25 cellular contexts compared by ENCODE assay signal in the genomic region with DNA sequence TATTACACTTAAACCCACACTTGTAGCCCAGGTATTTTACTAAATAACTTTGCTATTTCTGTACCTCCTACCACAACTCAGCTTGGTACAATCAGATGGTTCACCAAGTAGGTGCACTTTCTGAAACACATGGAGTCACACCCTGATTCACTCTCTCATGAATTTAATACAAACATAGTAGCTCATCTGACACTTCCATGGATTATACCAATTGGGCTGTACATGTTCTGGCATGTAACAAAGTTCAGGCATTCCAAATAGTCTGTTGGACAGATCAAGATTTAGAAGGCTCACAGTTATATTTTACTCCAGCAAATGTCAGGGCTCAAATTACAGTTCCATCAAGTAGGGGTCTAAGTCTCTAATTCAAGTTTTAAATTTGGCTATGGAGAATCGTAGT.
"Had no signal": no experiment of that assay in that cellular context is flagged by ENCODE, and none has a peak within 500 bp of the region (broad histone marks: within the 10 kb centered on the region; RNA-seq: fewer than 3 reads in every experiment).

No MANE protein-coding gene starts in this region.

- H3K9me3 Mint-ChIP-seq: activated CD8-positive, alpha-beta T cell treated with anti-CD3 and anti-CD28 coated beads for 36 hours; activated naive CD4-positive, alpha-beta T cell treated with anti-CD3 and anti-CD28 coated beads, Interleukin-2, amount 50 U/mL, for 24 hours; activated T-helper 2 cell treated with anti-CD3 and anti-CD28 coated beads, Interferon-gamma antibody, Interleukin-2, Interleukin-4, amounts not matched to agents 10 μg/mL and 5 μg/mL and 100 μg/mL, durations not matched to agents 14 hours and 24 hours and 36 hours; stimulated activated memory B cell treated with anti-CD40 and anti-IgM and Interleukin-4, amounts not matched to agents 10 μg/mL and 1 μg/mL and 100 μg/mL, for 72 hours; T-helper 2 cell treated with Interferon-gamma antibody and Interleukin-4, amounts not matched to agents 5 μg/mL and 100 μg/mL, for 36 hours; type B pancreatic cell had no signal

- H3K27me3 ChIP-seq: gastrocnemius medialis, hepatocyte, right lobe of liver had no signal

- H3K4me1 ChIP-seq: esophagus squamous epithelium, gastrocnemius medialis, right lobe of liver had no signal

- H3K9me3 ChIP-seq: esophagus squamous epithelium, gastrocnemius medialis, right lobe of liver had no signal

- H3K36me3 ChIP-seq: esophagus squamous epithelium, gastrocnemius medialis, right lobe of liver had no signal

- H3K36me3 Mint-ChIP-seq: activated naive CD4-positive, alpha-beta T cell treated with anti-CD3 and anti-CD28 coated beads, Interleukin-2, amount 50 U/mL, for 24 hours; natural killer cell; stimulated activated memory B cell treated with anti-CD40 and anti-IgM and Interleukin-4, amounts not matched to agents 10 μg/mL and 1 μg/mL and 100 μg/mL, for 72 hours; type B pancreatic cell had no signal

- H3K27ac ChIP-seq: esophagus squamous epithelium, gastrocnemius medialis, hepatocyte, right lobe of liver, skin epidermis had no signal

- H3K4me3 ChIP-seq: esophagus squamous epithelium, gastrocnemius medialis, hepatocyte, right lobe of liver, skin epidermis had no signal

- H3K27me3 Mint-ChIP-seq: activated B cell treated with CpG ODN at 0.5 μM for 24 hours; activated CD8-positive, alpha-beta T cell treated with anti-CD3 and anti-CD28 coated beads for 36 hours; activated naive CD4-positive, alpha-beta T cell treated with anti-CD3 and anti-CD28 coated beads, Interleukin-2, amount 50 U/mL, for 24 hours; activated naive CD8-positive, alpha-beta T cell treated with anti-CD3 and anti-CD28 coated beads, Interleukin-2, amount 50 U/mL, for 24 hours; effector memory CD8-positive, alpha-beta T cell; stimulated activated memory B cell treated with anti-CD40 and anti-IgM and Interleukin-4, amounts not matched to agents 10 μg/mL and 1 μg/mL and 100 μg/mL, for 72 hours; stimulated activated naive CD8-positive, alpha-beta T cell treated with anti-CD3 and anti-CD28 coated beads, Interleukin-15, amount 100 ng/mL, for 72 hours; type B pancreatic cell had no signal

- H3K4me1 Mint-ChIP-seq: activated B cell treated with CpG ODN at 0.5 μM for 24 hours; activated naive CD4-positive, alpha-beta T cell treated with anti-CD3 and anti-CD28 coated beads, Interleukin-2, amount 50 U/mL, for 24 hours; activated naive CD8-positive, alpha-beta T cell treated with anti-CD3 and anti-CD28 coated beads, Interleukin-2, amount 50 U/mL, for 24 hours; natural killer cell; stimulated activated memory B cell treated with anti-CD40 and anti-IgM and Interleukin-4, amounts not matched to agents 10 μg/mL and 1 μg/mL and 100 μg/mL, for 72 hours; stimulated activated naive CD8-positive, alpha-beta T cell treated with anti-CD3 and anti-CD28 coated beads, Interleukin-15, amount 100 ng/mL, for 72 hours had no signal

- H3K27ac Mint-ChIP-seq: activated B cell treated with CpG ODN at 0.5 μM for 24 hours; activated CD8-positive, alpha-beta T cell treated with anti-CD3 and anti-CD28 coated beads for 36 hours; activated naive CD4-positive, alpha-beta T cell treated with anti-CD3 and anti-CD28 coated beads, Interleukin-2, amount 50 U/mL, for 24 hours; activated naive CD8-positive, alpha-beta T cell treated with anti-CD3 and anti-CD28 coated beads, Interleukin-2, amount 50 U/mL, for 24 hours; activated T-helper 2 cell treated with anti-CD3 and anti-CD28 coated beads, Interferon-gamma antibody, Interleukin-2, Interleukin-4, amounts not matched to agents 10 μg/mL and 5 μg/mL and 100 μg/mL, durations not matched to agents 14 hours and 24 hours and 36 hours; effector memory CD8-positive, alpha-beta T cell; natural killer cell; stimulated activated memory B cell treated with anti-CD40 and anti-IgM and Interleukin-4, amounts not matched to agents 10 μg/mL and 1 μg/mL and 100 μg/mL, for 72 hours; stimulated activated naive CD8-positive, alpha-beta T cell treated with anti-CD3 and anti-CD28 coated beads, Interleukin-15, amount 100 ng/mL, for 72 hours; T-helper 2 cell treated with Interferon-gamma antibody and Interleukin-4, amounts not matched to agents 5 μg/mL and 100 μg/mL, for 36 hours; type B pancreatic cell had no signal

- H3K4me3 Mint-ChIP-seq: activated B cell treated with CpG ODN at 0.5 μM for 24 hours; activated CD8-positive, alpha-beta T cell treated with anti-CD3 and anti-CD28 coated beads for 36 hours; activated naive CD4-positive, alpha-beta T cell treated with anti-CD3 and anti-CD28 coated beads, Interleukin-2, amount 50 U/mL, for 24 hours; activated naive CD8-positive, alpha-beta T cell treated with anti-CD3 and anti-CD28 coated beads, Interleukin-2, amount 50 U/mL, for 24 hours; effector memory CD8-positive, alpha-beta T cell; natural killer cell; stimulated activated memory B cell treated with anti-CD40 and anti-IgM and Interleukin-4, amounts not matched to agents 10 μg/mL and 1 μg/mL and 100 μg/mL, for 72 hours; stimulated activated naive CD8-positive, alpha-beta T cell treated with anti-CD3 and anti-CD28 coated beads, Interleukin-15, amount 100 ng/mL, for 72 hours; T-helper 2 cell treated with Interferon-gamma antibody and Interleukin-4, amounts not matched to agents 5 μg/mL and 100 μg/mL, for 36 hours; type B pancreatic cell had no signal

- DNase-seq: activated B cell treated with CpG ODN at 0.5 μM for 24 hours; activated CD4-positive, alpha-beta T cell treated with anti-CD3 and anti-CD28 coated beads, Interleukin-2, amount 50 U/mL, for 1 hour; activated CD8-positive, alpha-beta T cell treated with anti-CD3 and anti-CD28 coated beads for 36 hours; activated naive CD8-positive, alpha-beta T cell treated with anti-CD3 and anti-CD28 coated beads, Interleukin-2, amount 50 U/mL, for 24 hours; activated T-cell treated with anti-CD3 and anti-CD28 coated beads, Interleukin-2, amount 50 U/mL, for 48 hours; cortex of kidney; effector memory CD8-positive, alpha-beta T cell; esophagus squamous epithelium; gastrocnemius medialis; left colon; natural killer cell; posterior cingulate gyrus; right lobe of liver; stimulated activated CD4-positive, alpha-beta T cell treated with anti-CD3 and anti-CD28 coated beads, Interleukin-4, amount 100 ng/mL, for 24 hours; stimulated activated CD8-positive, alpha-beta memory T cell treated with anti-CD3 and anti-CD28 coated beads, Interleukin-4, amount 100 ng/mL, for 48 hours; stimulated activated naive CD8-positive, alpha-beta T cell treated with anti-CD3 and anti-CD28 coated beads, Interleukin-15, amount 100 ng/mL, for 72 hours; substantia nigra; T-helper 1 cell had no signal
